ENCODE assay signal across 16 cellular contexts in genomic region chr14:74161526-74162158, GRCh38.
"Had no signal": no experiment of that assay in that cellular context is flagged by ENCODE, and none has a peak within 500 bp of the region (broad histone marks: within the 10 kb centered on the region; RNA-seq: fewer than 3 reads in every experiment).

No MANE protein-coding gene starts in this region.

- H3K4me1 Mint-ChIP-seq: activated CD8-positive, alpha-beta memory T cell treated with anti-CD3 and anti-CD28 coated beads, Interleukin-2, amount 10 ng/mL, durations not matched to agents 7 days and 5 days; activated naive CD8-positive, alpha-beta T cell treated with anti-CD3 and anti-CD28 coated beads for 36 hours; memory B cell; nephron had no signal

- H3K27ac ChIP-seq: brain microvascular endothelial cell, left lung, thyroid gland, vagina had no signal

- DNase-seq: activated CD4-positive, alpha-beta T cell treated with anti-CD3 and anti-CD28 coated beads for 1 hour; activated CD4-positive, alpha-beta T cell treated with anti-CD3 and anti-CD28 coated beads, Interleukin-2, amount 50 U/mL, for 48 hours; activated CD8-positive, alpha-beta memory T cell treated with anti-CD3 and anti-CD28 coated beads, Interleukin-2, amount 10 ng/mL, durations not matched to agents 7 days and 5 days; activated effector memory CD4-positive, alpha-beta T cell treated with anti-CD3 and anti-CD28 coated beads, Interleukin-2, amount 50 U/mL, for 16 hours; activated naive CD8-positive, alpha-beta T cell treated with anti-CD3 and anti-CD28 coated beads for 36 hours; activated T-cell treated with anti-CD3 and anti-CD28 coated beads, Interleukin-2, amount 50 U/mL, for 24 hours; brain microvascular endothelial cell; hypothalamus; islet precursor cell; left lung; thyroid gland had no signal

- H3K9me3 ChIP-seq: left lung, thyroid gland, vagina had no signal

- H3K27ac Mint-ChIP-seq: activated CD8-positive, alpha-beta memory T cell treated with anti-CD3 and anti-CD28 coated beads, Interleukin-2, amount 10 ng/mL, durations not matched to agents 7 days and 5 days; activated naive CD8-positive, alpha-beta T cell treated with anti-CD3 and anti-CD28 coated beads for 36 hours; activated T-cell treated with anti-CD3 and anti-CD28 coated beads, Interleukin-2, amount 50 U/mL, for 24 hours; dendritic cell treated with granulocyte-macrophage colony-stimulating factor and Interleukin-4, amounts not matched to agents 40 ng/mL and 50 ng/mL, for 4 days; memory B cell had no signal

- H3K9me3 Mint-ChIP-seq: activated naive CD8-positive, alpha-beta T cell treated with anti-CD3 and anti-CD28 coated beads for 36 hours; activated T-cell treated with anti-CD3 and anti-CD28 coated beads, Interleukin-2, amount 50 U/mL, for 24 hours; dendritic cell treated with granulocyte-macrophage colony-stimulating factor and Interleukin-4, amounts not matched to agents 40 ng/mL and 50 ng/mL, for 4 days; memory B cell; nephron had no signal

- H3K4me3 ChIP-seq: left lung, thyroid gland, vagina had no signal

- H3K4me1 ChIP-seq: left lung, thyroid gland, vagina had no signal

- H3K27me3 ChIP-seq: brain microvascular endothelial cell, left lung, thyroid gland, vagina had no signal

- H3K27me3 Mint-ChIP-seq: activated CD8-positive, alpha-beta memory T cell treated with anti-CD3 and anti-CD28 coated beads, Interleukin-2, amount 10 ng/mL, durations not matched to agents 7 days and 5 days; activated naive CD8-positive, alpha-beta T cell treated with anti-CD3 and anti-CD28 coated beads for 36 hours; activated T-cell treated with anti-CD3 and anti-CD28 coated beads, Interleukin-2, amount 50 U/mL, for 24 hours; dendritic cell treated with granulocyte-macrophage colony-stimulating factor and Interleukin-4, amounts not matched to agents 40 ng/mL and 50 ng/mL, for 4 days; memory B cell had no signal

- H3K36me3 ChIP-seq: brain microvascular endothelial cell, left lung, thyroid gland, vagina had no signal

- H3K4me3 Mint-ChIP-seq: activated CD8-positive, alpha-beta memory T cell treated with anti-CD3 and anti-CD28 coated beads, Interleukin-2, amount 10 ng/mL, durations not matched to agents 7 days and 5 days; activated naive CD8-positive, alpha-beta T cell treated with anti-CD3 and anti-CD28 coated beads for 36 hours; activated T-cell treated with anti-CD3 and anti-CD28 coated beads, Interleukin-2, amount 50 U/mL, for 24 hours; dendritic cell treated with granulocyte-macrophage colony-stimulating factor and Interleukin-4, amounts not matched to agents 40 ng/mL and 50 ng/mL, for 4 days; memory B cell; nephron had no signal

- ATAC-seq: activated CD8-positive, alpha-beta memory T cell treated with anti-CD3 and anti-CD28 coated beads, Interleukin-2, amount 10 ng/mL, durations not matched to agents 7 days and 5 days; esophagus mucosa; left lung had no signal
